8 cellular contexts compared by ENCODE assay signal in genomic region chr2:27211241-27211942, GRCh38. TPM values are rescaled to one million over a fixed set of nuclear protein-coding genes. Genes with fewer than 3 reads are reported as not detected.
DNase-seq lines count a peak whose midpoint lies in the region; ATAC-seq and TF ChIP-seq lines count a peak whose summit lies in the region.

No MANE protein-coding gene starts in this region.

- peak overlapping the region; percentile 6 for H3K9ac ChIP-seq in rectal smooth muscle tissue (ENCODE audit: low read length)

- H3K36me3 Mint-ChIP-seq in activated CD8-positive, alpha-beta memory T cell treated with anti-CD3 and anti-CD28 coated beads, Interleukin-2, amount 10 ng/mL, durations not matched to agents 7 days and 5 days: peaks cover 15% of the 10 kb centered on the region

- no peaks in the 10 kb centered on the region for H3K9me3 Mint-ChIP-seq in activated CD8-positive, alpha-beta memory T cell treated with anti-CD3 and anti-CD28 coated beads, Interleukin-2, amount 10 ng/mL, durations not matched to agents 7 days and 5 days (ENCODE audit: low read depth)

- H3K27me3 ChIP-seq in cardiac muscle cell (no peaks in the 10 kb centered on the region), rectal smooth muscle tissue (ENCODE audit: control insufficient read depth, insufficient read depth, low read length) (no peaks in the 10 kb centered on the region)

- no peaks in the 10 kb centered on the region for H3K27me3 Mint-ChIP-seq in activated CD8-positive, alpha-beta memory T cell treated with anti-CD3 and anti-CD28 coated beads, Interleukin-2, amount 10 ng/mL, durations not matched to agents 7 days and 5 days

- ATAC-seq in activated CD8-positive, alpha-beta memory T cell treated with anti-CD3 and anti-CD28 coated beads, Interleukin-2, amount 10 ng/mL, durations not matched to agents 7 days and 5 days: no peak
- peak; percentile 2 for ATAC-seq in HG03521 (IDR thresholded peaks at IDR 0.05; ENCODE audit: unreplicated experiment)
- no peak for ATAC-seq in GM19328 (IDR thresholded peaks at IDR 0.05; ENCODE audit: unreplicated experiment)

- no peak for TF ChIP-seq CTCF in WI38 (IDR thresholded peaks at IDR 0.05; ENCODE audit: low read depth, low read length)
- no peak for TF ChIP-seq CTCF in cardiac muscle cell (IDR thresholded peaks at IDR 0.05; ENCODE audit: low read depth, low read length)

- H3K27ac Mint-ChIP-seq in activated CD8-positive, alpha-beta memory T cell treated with anti-CD3 and anti-CD28 coated beads, Interleukin-2, amount 10 ng/mL, durations not matched to agents 7 days and 5 days: peak overlapping the region; percentile 87

- no peak for DNase-seq in activated CD8-positive, alpha-beta memory T cell treated with anti-CD3 and anti-CD28 coated beads, Interleukin-2, amount 10 ng/mL, durations not matched to agents 7 days and 5 days
- no peak for DNase-seq in activated CD8-positive, alpha-beta memory T cell treated with anti-CD3 and anti-CD28 coated beads, Interleukin-2, amount 50 U/mL, for 4 hours
- DNase-seq in cardiac muscle cell (ENCODE audit: low read depth in 1 of 2, low spot score in 1 of 2) (peak in 1 of 2 donors; percentile 2), AG20443 (ENCODE audit: low spot score) (no peak)

- H3K36me3 ChIP-seq in cardiac muscle cell: peaks cover under 1% of the 10 kb centered on the region
- H3K36me3 ChIP-seq in rectal smooth muscle tissue (ENCODE audit: control insufficient read depth, insufficient read depth, low read length): peaks cover 22% of the 10 kb centered on the region

- H3K4me1 Mint-ChIP-seq in activated CD8-positive, alpha-beta memory T cell treated with anti-CD3 and anti-CD28 coated beads, Interleukin-2, amount 10 ng/mL, durations not matched to agents 7 days and 5 days: peaks cover 39% of the 10 kb centered on the region

- H3K4me3 Mint-ChIP-seq in activated CD8-positive, alpha-beta memory T cell treated with anti-CD3 and anti-CD28 coated beads, Interleukin-2, amount 10 ng/mL, durations not matched to agents 7 days and 5 days: peak overlapping the region; percentile 87

- H3K9me3 ChIP-seq in cardiac muscle cell (ENCODE audit: low read depth): no peaks in the 10 kb centered on the region

- H3K4me3 ChIP-seq in WI38 (ENCODE audit: low read depth, low read length) (peak overlapping the region; percentile 87), cardiac muscle cell (peak overlapping the region; percentile 54), rectal smooth muscle tissue (ENCODE audit: low read length) (peak overlapping the region; percentile 97)

- H3K4me1 ChIP-seq in cardiac muscle cell (ENCODE audit: low read depth) (peaks cover 10% of the 10 kb centered on the region), rectal smooth muscle tissue (ENCODE audit: control insufficient read depth, insufficient read depth, low read length) (peaks cover 11% of the 10 kb centered on the region)

- CTCF ChIA-PET in activated CD8-positive, alpha-beta memory T cell treated with anti-CD3 and anti-CD28 coated beads, Interleukin-2, amount 10 ng/mL, durations not matched to agents 7 days and 5 days (lab: Charles Lee): interaction anchor here (0.6 to 2.4 kb wide), 7 partner anchors 15 to 141 kb away, joined by 3 to 9 read pairs (median 3); partner anchors contain the start of gene PREB

- H3K27ac ChIP-seq in cardiac muscle cell (peak overlapping the region; percentile 96), rectal smooth muscle tissue (ENCODE audit: low read depth, low read length) (no peak overlapping the region)

RNA-seq across cellular contexts. Expression of gene ATRAID, which starts 0.4 kb away (rescaled TPM):
- 10 to 100 TPM; 78.6 to 84.0 TPM for total RNA-seq in activated CD8-positive, alpha-beta memory T cell treated with anti-CD3 and anti-CD28 coated beads, Interleukin-2, amount 10 ng/mL, durations not matched to agents 7 days and 5 days
- 177 and 183 TPM in 2 replicates for total RNA-seq in cardiac muscle cell
- polyA plus RNA-seq in cardiac muscle cell: 290 and 372 TPM in 2 replicates

RNA-seq across cellular contexts. Expression of gene SLC5A6, which starts 0.7 kb away (rescaled TPM):
- total RNA-seq in activated CD8-positive, alpha-beta memory T cell treated with anti-CD3 and anti-CD28 coated beads, Interleukin-2, amount 10 ng/mL, durations not matched to agents 7 days and 5 days: 10 to 100 TPM; 35.0 to 47.9 TPM
- total RNA-seq in cardiac muscle cell: 28.4 and 42.9 TPM in 2 replicates
- 34.4 and 40.8 TPM in 2 replicates for polyA plus RNA-seq in cardiac muscle cell

RNA-seq across cellular contexts. Expression of gene CAD, which starts 5.8 kb away (rescaled TPM):
- total RNA-seq in activated CD8-positive, alpha-beta memory T cell treated with anti-CD3 and anti-CD28 coated beads, Interleukin-2, amount 10 ng/mL, durations not matched to agents 7 days and 5 days: 10 to 100 TPM; 78.6 to 99.5 TPM
- total RNA-seq in cardiac muscle cell: 31.1 and 51.7 TPM in 2 replicates
- polyA plus RNA-seq in cardiac muscle cell: 30.1 and 31.0 TPM in 2 replicates

RNA-seq across cellular contexts. Expression of gene SLC30A3, which starts 51.5 kb away (rescaled TPM):
- total RNA-seq in activated CD8-positive, alpha-beta memory T cell treated with anti-CD3 and anti-CD28 coated beads, Interleukin-2, amount 10 ng/mL, durations not matched to agents 7 days and 5 days: under 1 TPM; 0.38 to 0.47 TPM
- 75.1 and 84.7 TPM in 2 replicates for total RNA-seq in cardiac muscle cell
- 111 and 139 TPM in 2 replicates for polyA plus RNA-seq in cardiac muscle cell
